In the genomic region with DNA sequence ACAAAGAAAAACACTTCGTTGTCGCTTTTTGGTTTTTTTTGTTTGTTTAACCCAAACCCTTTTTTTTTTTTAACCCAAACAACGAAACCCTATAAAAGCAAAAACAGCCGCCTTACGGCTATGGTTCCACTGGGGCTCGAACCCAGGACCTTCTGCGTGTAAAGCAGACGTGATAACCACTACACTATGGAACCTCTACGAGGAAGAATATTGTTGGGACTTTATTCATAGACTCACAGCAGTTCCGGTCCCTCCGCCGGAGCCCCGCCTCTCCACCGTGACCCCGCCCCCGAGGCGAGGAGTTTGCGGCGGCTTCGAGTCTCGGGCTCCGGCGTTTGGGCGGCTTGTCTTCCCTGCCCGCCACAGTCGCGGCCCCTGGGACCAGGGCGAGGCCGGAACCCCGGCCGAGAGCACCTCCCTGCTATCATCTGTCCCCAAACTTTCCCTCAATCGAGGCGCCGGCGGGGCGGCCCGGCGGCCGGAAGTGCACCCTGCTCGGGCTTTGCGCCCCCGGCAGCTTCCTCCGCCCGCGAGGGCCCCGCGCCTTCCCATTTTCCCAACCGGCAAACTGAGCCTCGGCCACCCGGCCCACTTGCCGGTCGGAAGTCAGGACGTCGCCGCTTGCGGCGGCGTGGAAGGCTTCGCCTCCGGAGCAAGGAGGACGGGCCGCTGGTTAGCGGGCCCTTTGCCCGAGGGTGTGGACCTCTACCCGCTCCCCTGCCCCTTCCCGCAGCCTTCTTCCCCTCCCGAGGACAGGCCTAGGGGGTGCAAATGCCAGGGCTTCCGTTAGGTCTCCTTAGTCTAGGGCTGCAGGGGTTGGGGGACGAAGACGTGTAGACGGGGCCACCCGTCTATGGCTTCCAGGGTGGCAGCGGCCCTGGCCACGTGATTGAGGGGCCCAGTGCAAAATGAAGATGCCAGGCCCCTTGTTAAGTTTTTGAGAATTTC, we compare ENCODE assay signal across 8 cellular contexts. TPM values are rescaled to one million over a fixed set of nuclear protein-coding genes. Genes with fewer than 3 reads are reported as not detected.
DNase-seq lines count a peak whose midpoint lies in the region; ATAC-seq and TF ChIP-seq lines count a peak whose summit lies in the region.

No MANE protein-coding gene starts in this region.

- TF ChIP-seq POLR2A in HCT116 (IDR thresholded peaks at IDR 0.05; ENCODE audit: borderline replicate concordance, extremely low read depth, insufficient read depth, insufficient read length): no peak
- peak in 1 of 2 donors; percentile 29 for TF ChIP-seq POLR2A in adrenal gland (IDR thresholded peaks at IDR 0.05)

- POLR2A ChIA-PET in GM10248 (lab: Yijun Ruan, JAX): no interaction called here
- POLR2A ChIA-PET in HCT116 (lab: Charles Lee): no interaction called here

- peaks cover 1% of the 10 kb centered on the region for H3K4me1 Mint-ChIP-seq in progenitor cell of endocrine pancreas (ENCODE audit: low read depth)

- no TSS peak for BruUV-seq in HCT116 (replicated peaks; lab: Mats Ljungman, UMichigan)

- H3K4me1 ChIP-seq in HCT116 (ENCODE audit: control insufficient read depth in 1 of 2, insufficient read depth in 2 of 2, low read length in 2 of 2) (peaks cover 0 to 6% of the 10 kb centered on the region in 2 experiments; a peak in 1 of 4 replicates), MM.1S (ENCODE audit: low read length) (no peaks in the 10 kb centered on the region), adrenal gland (replicated peaks in 1 of 2) (no peaks in the 10 kb centered on the region)

- TF ChIP-seq CTCF in GM10248 (IDR thresholded peaks at IDR 0.05; ENCODE audit: control extremely low read depth, extremely low read depth, low read depth, missing control alignments) (no peak), HCT116 (IDR thresholded peaks at IDR 0.05 in 2 of 3, conservative IDR thresholded peaks at IDR 0.05 in 1 of 3; ENCODE audit: borderline replicate concordance in 1 of 3, insufficient read depth in 1 of 3, low read depth in 2 of 3, low read length in 2 of 3) (no peak), MM.1S (IDR thresholded peaks at IDR 0.05; ENCODE audit: low read length) (no peak), adrenal gland (IDR thresholded peaks at IDR 0.05) (no peak), progenitor cell of endocrine pancreas (IDR thresholded peaks at IDR 0.05; ENCODE audit: unreplicated experiment) (no peak)

- H3K27ac ChIP-seq in HCT116 (ENCODE audit: low read depth, low read length) (peak overlapping the region; percentile 46; the same call in 1 of the 2 replicates), MM.1S (ENCODE audit: low read length) (peak overlapping the region; percentile 67; the same call in 1 of the 2 replicates), adrenal gland (peak overlapping the region in 4 of 5 donors; percentile 46 to 85 (median 70))

- H3K4me3 ChIP-seq in HCT116 (replicated peaks in 1 of 2; ENCODE audit: low read depth in 1 of 2, low read length in 2 of 2) (peak overlapping the region; percentile 38 to 56), MM.1S (ENCODE audit: low read length) (peak overlapping the region; percentile 70), adrenal gland (peak overlapping the region in 3 of 4 donors; percentile 8 to 69 (median 32))

- no peaks in the 10 kb centered on the region for H3K27me3 ChIP-seq in HCT116 (ENCODE audit: insufficient read depth, low read length)
- no peaks in the 10 kb centered on the region for H3K27me3 ChIP-seq in MM.1S (replicated peaks; ENCODE audit: insufficient read depth, low read length)
- H3K27me3 ChIP-seq in adrenal gland: no peaks in the 10 kb centered on the region

- peak overlapping the region; percentile 73 for H3K4me3 Mint-ChIP-seq in progenitor cell of endocrine pancreas (ENCODE audit: low read depth)

- no peak for TF ChIP-seq RAD21 in HCT116 (IDR thresholded peaks at IDR 0.05; ENCODE audit: low read depth)

- RAD21 ChIA-PET in HCT116 (lab: Charles Lee; ENCODE audit: low non-redundant PET in 1 of 2, low total read pairs in 2 of 2, uncharacterized antibody in 2 of 2, unreplicated experiment in 2 of 2): no interaction called here

- H3K9me2 ChIP-seq in HCT116 (ENCODE audit: insufficient read depth): no peaks in the 10 kb centered on the region
- no peaks in the 10 kb centered on the region for H3K9me2 ChIP-seq in MM.1S (replicated peaks; ENCODE audit: insufficient read depth, low read length)

- H3K9ac ChIP-seq in HCT116 (ENCODE audit: low read length) (peak overlapping the region; percentile 38), MM.1S (ENCODE audit: low read length) (peak overlapping the region; percentile 67)

- H3K79me2 ChIP-seq in HCT116 (ENCODE audit: insufficient read depth, low read length) (no peaks in the 10 kb centered on the region), MM.1S (ENCODE audit: low read length) (no peaks in the 10 kb centered on the region)

- H4K20me1 ChIP-seq in HCT116 (ENCODE audit: insufficient read depth) (no peaks in the 10 kb centered on the region), MM.1S (ENCODE audit: insufficient read depth, low read length) (no peaks in the 10 kb centered on the region)

- 0 to 26% (median 10%) methylated on average over 9 to 74 of the region's 74 CpGs for WGBS in adrenal gland, 4 donors

- peak overlapping the region; percentile 95 for H3K27ac Mint-ChIP-seq in progenitor cell of endocrine pancreas

- CTCF ChIA-PET in GM10248 (lab: Yijun Ruan, JAX): no interaction called here
- CTCF ChIA-PET in HCT116 (lab: Charles Lee): interaction anchor here (1.0 kb wide), 1 partner anchor 12 kb away, joined by 3 read pairs; no protein-coding TSS in a partner anchor

- peak overlapping the region; percentile 74 for H3K4me2 ChIP-seq in HCT116 (ENCODE audit: low read length)
- peak overlapping the region; percentile 69; the same call in 1 of the 2 replicates for H3K4me2 ChIP-seq in MM.1S (ENCODE audit: low read depth, low read length)

- peak; percentile 85 for ATAC-seq in HCT116
- ATAC-seq in left cardiac atrium: peak; percentile 96

- intact Hi-C loops in HCT116 (cut with micrococcal nuclease) (loop anchor here (5.0 to 10.0 kb wide), 2 partner anchors 212 to 250 kb away; a partner anchor contains a TSS), adrenal gland (cut with DNase I) (loop anchor here in 1 of 2 donors (10.0 kb wide), 2 partner anchors 220 to 250 kb away; a partner anchor contains a TSS), left cardiac atrium (cut with DNase I) (loop anchor here in 1 of 2 donors (5.0 kb wide), 1 partner anchor 212 kb away; no protein-coding TSS in a partner anchor)

- H3K27me3 Mint-ChIP-seq in progenitor cell of endocrine pancreas: no peaks in the 10 kb centered on the region

- DNase-seq in GM10248 (ENCODE audit: extremely low spot score) (peak; percentile 84), HCT116 (ENCODE audit: low read depth, low spot score) (peak; percentile 24), MM.1S (peak; percentile 73), SW480 (ENCODE audit: low spot score) (peak; percentile 61), adrenal gland (peak; percentile 61 to 81 (median 69)), left cardiac atrium (peak; percentile 79), progenitor cell of endocrine pancreas (ENCODE audit: low spot score, unreplicated experiment) (peak; percentile 63), ureter (ENCODE audit: low spot score) (peak; percentile 76)

- no peaks in the 10 kb centered on the region for H3K36me3 ChIP-seq in HCT116 (ENCODE audit: control insufficient read depth in 1 of 2, insufficient read depth in 2 of 2, low read length in 2 of 2)
- no peaks in the 10 kb centered on the region for H3K36me3 ChIP-seq in MM.1S (replicated peaks; ENCODE audit: insufficient read depth, low read length)
- no peaks in the 10 kb centered on the region for H3K36me3 ChIP-seq in adrenal gland (replicated peaks in 1 of 2)

- H3K9me3 ChIP-seq in HCT116 (ENCODE audit: control insufficient read depth in 1 of 2, insufficient read depth in 1 of 2, low read depth in 1 of 2, low read length in 2 of 2) (no peaks in the 10 kb centered on the region), MM.1S (replicated peaks; ENCODE audit: insufficient read depth, low read length) (no peaks in the 10 kb centered on the region), adrenal gland (replicated peaks in 1 of 3) (no peaks in the 10 kb centered on the region)

- peak overlapping the region; percentile 26 for H2AFZ ChIP-seq in HCT116 (ENCODE audit: low read depth, low read length, poor library complexity, severe bottlenecking)
- H2AFZ ChIP-seq in MM.1S (ENCODE audit: low read length): peak overlapping the region; percentile 78

- H3F3A ChIP-seq in MM.1S (ENCODE audit: insufficient read depth, low read length): peaks cover 2% of the 10 kb centered on the region; the same call in 1 of the 2 replicates

- H3K9me3 Mint-ChIP-seq in progenitor cell of endocrine pancreas (ENCODE audit: low read depth): peaks cover 17% of the 10 kb centered on the region

- H3K36me3 Mint-ChIP-seq in progenitor cell of endocrine pancreas (ENCODE audit: insufficient read depth): no peaks in the 10 kb centered on the region

RNA-seq across cellular contexts. Expression of a gene that starts 3.2 kb away (rescaled TPM):
- total RNA-seq in HCT116 (2021; ENCODE audit: unreplicated experiment): not detected
- not detected in 2 replicates for polyA plus RNA-seq in HCT116 (2012)
- not detected for total RNA-seq in adrenal gland
- not detected for polyA plus RNA-seq in adrenal gland
- total RNA-seq in left cardiac atrium: not detected
- total RNA-seq in progenitor cell of endocrine pancreas: not detected in 2 replicates
- not detected for total RNA-seq in ureter

RNA-seq across cellular contexts. Expression of a gene that starts 32.4 kb away (rescaled TPM):
- total RNA-seq in HCT116 (2021; ENCODE audit: unreplicated experiment): not detected
- 0.02 and 0.17 TPM in 2 replicates for polyA plus RNA-seq in HCT116 (2012)
- 1 to 10 TPM in 1 of 8 donors, under 1 TPM in 3, not detected in 4; 0.41 to 3.6 (median 0.56) TPM for total RNA-seq in adrenal gland
- under 1 TPM; 0.29 to 0.44 (median 0.32) TPM for polyA plus RNA-seq in adrenal gland
- 1 to 10 TPM in 1 of 2 donors, under 1 TPM in 1; 0.09 to 1.4 TPM for total RNA-seq in left cardiac atrium
- total RNA-seq in progenitor cell of endocrine pancreas: 0.58 and 1.1 TPM in 2 replicates
- total RNA-seq in ureter: 0.29 TPM

Comparison
In these comparisons a context has a peak if more than half of its experiments do, and no peak if none do; other contexts are left out.
1. Peak in every context shown above with its lines: DNase-seq, ATAC-seq, H3K4me3 ChIP-seq and H3K27ac ChIP-seq.
2. DNase-seq: peak in every context shown above with its lines; median percentile 84 in GM10248; 79 in left cardiac atrium; 76 in ureter; 73 in MM.1S; 69 in adrenal gland; 63 in progenitor cell of endocrine pancreas; 61 in SW480; 24 in HCT116.